In the genomic region with DNA sequence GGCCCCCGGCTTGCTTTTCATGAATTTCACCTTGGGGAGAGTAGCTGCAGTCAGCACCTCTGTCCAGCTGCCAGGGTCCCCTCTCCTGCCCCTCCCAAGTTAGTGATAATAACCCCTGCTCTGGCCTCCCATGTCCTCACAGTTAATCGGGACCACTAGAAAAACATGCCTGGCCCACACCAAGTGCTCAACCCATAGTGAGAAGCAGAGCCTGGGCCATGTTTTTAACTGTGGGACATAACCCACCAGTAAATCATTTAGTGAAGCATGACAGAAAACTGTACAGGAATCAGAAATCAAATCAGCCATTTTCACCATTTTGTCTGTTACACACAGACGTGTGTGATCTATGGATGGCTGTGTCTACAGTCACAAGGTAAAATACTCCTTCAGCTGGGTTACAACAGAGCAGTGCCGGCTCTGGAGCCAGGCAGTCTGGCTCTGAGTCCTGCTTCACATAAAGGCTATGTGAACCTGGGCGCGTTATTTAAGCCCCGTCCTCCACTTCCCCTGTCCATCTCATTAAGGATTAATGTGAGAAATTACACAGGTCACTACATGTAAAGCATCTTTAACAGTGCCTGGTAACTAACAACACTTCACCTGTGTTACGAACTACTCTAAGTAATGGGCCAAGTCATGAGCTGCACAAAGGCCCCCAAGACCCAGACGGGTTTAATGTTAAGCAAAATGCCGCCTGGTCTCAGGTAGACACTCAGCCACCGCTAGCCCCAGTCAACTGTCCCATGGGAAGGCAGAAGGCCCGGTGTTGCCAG, we compare ENCODE assay signal across 13 cellular contexts. TPM values are rescaled to one million over a fixed set of nuclear protein-coding genes. Genes with fewer than 3 reads are reported as not detected.
DNase-seq lines count a peak whose midpoint lies in the region; ATAC-seq, FAIRE-seq and TF ChIP-seq lines count a peak whose summit lies in the region.
"Had no signal": no experiment of that assay in that cellular context is flagged by ENCODE, and none has a peak within 500 bp of the region (broad histone marks: within the 10 kb centered on the region; RNA-seq: fewer than 3 reads in every experiment).

No MANE protein-coding gene starts in this region.

- H2BK120ac ChIP-seq in H9 (ENCODE audit: low read depth, low read length, poor library complexity, severe bottlenecking), result no peak overlapping the region

- H4K20me1 ChIP-seq in H9 (ENCODE audit: control insufficient read depth, insufficient read depth, insufficient read length), result no peaks in the 10 kb centered on the region
- peaks cover 4% of the 10 kb centered on the region for H4K20me1 ChIP-seq in GM12878 (ENCODE audit: control insufficient read depth, insufficient read depth)
- peaks cover 35% of the 10 kb centered on the region for H4K20me1 ChIP-seq in Karpas-422 (ENCODE audit: insufficient read depth, low read depth, low read length)

- H3K27ac ChIP-seq in A549, result peak overlapping the region; percentile 36 to 76; a peak in 3 of 6 replicates
- no peak overlapping the region for H3K27ac ChIP-seq in H9 (ENCODE audit: insufficient read length, low read depth, low read length)
- no peak overlapping the region for H3K27ac ChIP-seq in GM12878 (ENCODE audit: control insufficient read depth, insufficient read depth)
- no peak overlapping the region for H3K27ac ChIP-seq in ovary
- no peak overlapping the region for H3K27ac ChIP-seq in Karpas-422 (ENCODE audit: low read length)

- CTCF ChIA-PET in A549 (lab: Yijun Ruan, JAX) (interaction anchor here (1.4 to 3.4 kb wide), 10 partner anchors 8 to 295 kb away, joined by 3 to 21 read pairs (median 7); partner anchors contain the start of genes ECH1, MRPS12 and SARS2), GM12878 (lab: Yijun Ruan, JAX) (no interaction called here)

- no peak overlapping the region for H3K23ac ChIP-seq in H9 (ENCODE audit: insufficient read length, low read depth, low read length)

- no peak overlapping the region for H4K5ac ChIP-seq in H9 (ENCODE audit: insufficient read length, low read depth, low read length)

- H2BK5ac ChIP-seq in H9 (ENCODE audit: insufficient read length, low read length), result no peak overlapping the region

- peak; percentile 56 for FAIRE-seq in A549 (lab: Jason Lieb, UNC)
- no peak for FAIRE-seq in GM12878 (lab: Jason Lieb, UNC)

- H3K27me3 ChIP-seq in H9 (ENCODE audit: insufficient read depth, low read length), result no peaks in the 10 kb centered on the region
- no peaks in the 10 kb centered on the region for H3K27me3 ChIP-seq in GM12878 (replicated peaks in 1 of 2; ENCODE audit: control insufficient read depth in 2 of 2, insufficient read depth in 2 of 2, low read length in 1 of 2)
- no peaks in the 10 kb centered on the region for H3K27me3 ChIP-seq in mucosa of stomach (ENCODE audit: control insufficient read depth, insufficient read depth, low read length)
- H3K27me3 ChIP-seq in ovary, result no peaks in the 10 kb centered on the region
- no peaks in the 10 kb centered on the region for H3K27me3 ChIP-seq in Karpas-422 (ENCODE audit: low read length)

- no peaks in the 10 kb centered on the region for H3K9me2 ChIP-seq in Karpas-422 (replicated peaks; ENCODE audit: insufficient read depth, low read length)

- H2AK5ac ChIP-seq in H9 (ENCODE audit: insufficient read length, low read length), result no peak overlapping the region

- H3K36me3 Mint-ChIP-seq in H9 (ENCODE audit: insufficient read depth in 1 of 3, low read depth in 3 of 3), result peaks cover 78 to 96% (median 83%) of the 10 kb centered on the region in 3 experiments

- H3K27ac Mint-ChIP-seq in H9, result peak overlapping the region; percentile 36 to 88 (median 57); a peak in 4 of 7 replicates

- H2BK15ac ChIP-seq in H9 (ENCODE audit: low read depth, low read length), result no peak overlapping the region

- no peak overlapping the region for H2BK20ac ChIP-seq in H9 (ENCODE audit: low read depth, low read length, poor library complexity, severe bottlenecking)

- peak overlapping the region; percentile 40 for H3K4me2 ChIP-seq in A549
- no peak overlapping the region for H3K4me2 ChIP-seq in H9 (ENCODE audit: insufficient read depth, insufficient read length, low read length)
- no peak overlapping the region for H3K4me2 ChIP-seq in GM12878 (ENCODE audit: control insufficient read depth, insufficient read depth)
- no peak overlapping the region for H3K4me2 ChIP-seq in Karpas-422 (ENCODE audit: low read depth, low read length, poor library complexity, severe bottlenecking)

- H3K4me1 ChIP-seq in A549 (peaks cover 96% of the 10 kb centered on the region), H9 (ENCODE audit: insufficient read depth, low read length) (no peaks in the 10 kb centered on the region), GM12878 (ENCODE audit: control insufficient read depth, insufficient read depth, low read length) (peaks cover 18% of the 10 kb centered on the region), mucosa of stomach (ENCODE audit: control insufficient read depth, insufficient read depth, low read length) (peaks cover 47% of the 10 kb centered on the region), ovary (ENCODE audit: insufficient read depth) (no peaks in the 10 kb centered on the region), Karpas-422 (ENCODE audit: low read length) (no peaks in the 10 kb centered on the region)

- intact Hi-C loops in GM12878 (cut with micrococcal nuclease; ENCODE audit: unreplicated experiment), result loop anchor here (10.0 kb wide), 2 partner anchors 46 to 294 kb away; no protein-coding TSS in a partner anchor
- intact Hi-C loops in ovary (cut with DNase I), result loop anchor here in 1 of 4 donors (10.0 kb wide), 1 partner anchor 194 kb away; the partner anchor contains the start of gene ACTN4

- no peaks in the 10 kb centered on the region for H3K9me3 ChIP-seq in A549
- no peaks in the 10 kb centered on the region for H3K9me3 ChIP-seq in H9 (ENCODE audit: control insufficient read depth, low read depth, low read length)
- no peaks in the 10 kb centered on the region for H3K9me3 ChIP-seq in GM12878 (replicated peaks; ENCODE audit: control insufficient read depth, insufficient read depth, low read length)
- no peaks in the 10 kb centered on the region for H3K9me3 ChIP-seq in mucosa of stomach (ENCODE audit: control insufficient read depth, low read length)
- no peaks in the 10 kb centered on the region for H3K9me3 ChIP-seq in ovary
- H3K9me3 ChIP-seq in Karpas-422 (ENCODE audit: low read length), result no peaks in the 10 kb centered on the region

- TF ChIP-seq RAD21 in A549 (conservative IDR thresholded peaks at IDR 0.05 in 1 of 2, IDR thresholded peaks at IDR 0.05 in 1 of 2), result no peak
- TF ChIP-seq RAD21 in GM12878 (IDR thresholded peaks at IDR 0.05; ENCODE audit: insufficient read depth, low read depth, low read length), result no peak

- no peak overlapping the region for H3T11ph ChIP-seq in H9 (ENCODE audit: low read length)

- in situ Hi-C loops in GM12878 (cut with MboI), result no loop called here

- no peak for TF ChIP-seq EP300 in A549 (IDR thresholded peaks at IDR 0.05)
- no peak for TF ChIP-seq EP300 in GM12878 (IDR thresholded peaks at IDR 0.05; ENCODE audit: borderline replicate concordance in 1 of 2, control insufficient read depth in 1 of 2, low read depth in 2 of 2, low read length in 2 of 2)
- no peak for TF ChIP-seq EP300 in ovary (IDR thresholded peaks at IDR 0.05)

- no peaks in the 10 kb centered on the region for H3K23me2 ChIP-seq in H9 (ENCODE audit: insufficient read length, low read depth, low read length, poor library complexity, severe bottlenecking)

- RAD21 ChIA-PET in GM12878 (lab: Charles Lee; ENCODE audit: unreplicated experiment), result no interaction called here

- H3K14ac ChIP-seq in H9 (ENCODE audit: insufficient read depth, low read length), result no peak overlapping the region

- TF ChIP-seq POLR2A in A549 (IDR thresholded peaks at IDR 0.05; ENCODE audit: low read length) (no peak), GM12878 (IDR thresholded peaks at IDR 0.05; ENCODE audit: low read depth, low read length) (peak; percentile 48), ovary (IDR thresholded peaks at IDR 0.05) (no peak)

- H3K36me3 ChIP-seq in GM12878 (ENCODE audit: control insufficient read depth in 2 of 2, insufficient read depth in 2 of 2, low read length in 1 of 2) (peaks cover 49 to 67% of the 10 kb centered on the region in 2 experiments), mucosa of stomach (ENCODE audit: control insufficient read depth, insufficient read depth, low read length) (peaks cover 74% of the 10 kb centered on the region), ovary (no peaks in the 10 kb centered on the region), Karpas-422 (ENCODE audit: insufficient read depth, low read length) (peaks cover 65% of the 10 kb centered on the region)

- H4K91ac ChIP-seq in H9 (ENCODE audit: insufficient read length, low read depth, low read length), result no peak overlapping the region

- no peaks in the 10 kb centered on the region; a peak in 1 of 5 replicates for H3K9me3 Mint-ChIP-seq in H9

- no peak overlapping the region for H3K9ac ChIP-seq in H9 (ENCODE audit: extremely low read depth, insufficient read length, low read length)
- no peak overlapping the region for H3K9ac ChIP-seq in GM12878 (ENCODE audit: control insufficient read depth, insufficient read depth, low read length)
- H3K9ac ChIP-seq in mucosa of stomach (ENCODE audit: low read length), result peak overlapping the region; percentile 30
- H3K9ac ChIP-seq in Karpas-422 (ENCODE audit: low read length), result no peak overlapping the region

- H3K4ac ChIP-seq in H9 (ENCODE audit: low read depth, low read length), result no peak overlapping the region

- H3K4me3 Mint-ChIP-seq in H9, result no peak overlapping the region

- H3K79me2 ChIP-seq in H9 (ENCODE audit: insufficient read depth, low read length), result no peaks in the 10 kb centered on the region
- H3K79me2 ChIP-seq in GM12878 (ENCODE audit: control insufficient read depth, insufficient read depth, low read length), result peaks cover 17% of the 10 kb centered on the region
- H3K79me2 ChIP-seq in Karpas-422 (ENCODE audit: low read length), result peaks cover 18% of the 10 kb centered on the region; the same call in 1 of the 2 replicates

- H3K4me1 Mint-ChIP-seq in H9, result peaks cover under 1% of the 10 kb centered on the region in 2 experiments; a peak in 1 of 4 replicates

- no peaks in the 10 kb centered on the region for H3K27me3 Mint-ChIP-seq in H9 (ENCODE audit: low read depth)

- H4K8ac ChIP-seq in H9 (replicated peaks; ENCODE audit: insufficient read length, low read depth, low read length), result no peak overlapping the region

- no peak overlapping the region for H2AFZ ChIP-seq in H9 (ENCODE audit: low read length)
- no peak overlapping the region for H2AFZ ChIP-seq in GM12878 (ENCODE audit: control insufficient read depth, low read depth, low read length)
- H2AFZ ChIP-seq in Karpas-422 (ENCODE audit: low read length), result no peak overlapping the region

- no peak for DNase-seq in A549 (ENCODE audit: low read depth in 1 of 2, low spot score in 1 of 2)
- no peak for DNase-seq in H9
- DNase-seq in GM12878 (ENCODE audit: low read depth, low spot score), result no peak
- DNase-seq in ovary, result no peak
- DNase-seq in Karpas-422, result no peak
- DNase-seq in AG08396 (ENCODE audit: low spot score), result no peak
- DNase-seq in epidermal melanocyte (ENCODE audit: insufficient read length, low spot score), result no peak
- DNase-seq: cerebellar nuclear complex, NCI-H2081 treated with DMSO at 0.1 percent for 48 hours, SIG-M5 had no signal

- BruUV-seq in GM12878 (replicated peaks; lab: Mats Ljungman, UMichigan), result no TSS peak

- H3K56ac ChIP-seq in H9 (ENCODE audit: insufficient read length, low read depth, low read length), result no peak overlapping the region

- H3K79me1 ChIP-seq in H9 (ENCODE audit: insufficient read depth, low read depth, low read length, poor library complexity, severe bottlenecking), result no peaks in the 10 kb centered on the region

- 93% methylated on average over 12 of the region's 12 CpGs for WGBS in A549 (ENCODE audit: missing lambda C conversion rate)
- WGBS in H9 (ENCODE audit: extremely low coverage, insufficient read length, low lambda C conversion rate), result no CpG with 5 or more reads among the region's 12 CpGs
- over 99% methylated on average over 12 of the region's 12 CpGs for WGBS in GM12878 (ENCODE audit: insufficient coverage, insufficient replicate concordance, low lambda C conversion rate, missing lambda C conversion rate)
- WGBS in ovary, 3 donors, result 81 to 82% (median 82%) methylated on average over 12 of the region's 12 CpGs

- POLR2A ChIA-PET in A549 (lab: Yijun Ruan, JAX), result interaction anchor here (0.7 to 6.5 kb wide), 7 partner anchors 8 to 191 kb away, joined by 3 to 62 read pairs (median 5); partner anchors contain the start of genes ACTN4, ECH1, HNRNPL and NFKBIB
- POLR2A ChIA-PET in GM12878 (lab: Charles Lee), result no interaction called here

- no peak for TF ChIP-seq CTCF in A549 (IDR thresholded peaks at IDR 0.05)
- no peak for TF ChIP-seq CTCF in H9 (conservative IDR thresholded peaks at IDR 0.05)
- TF ChIP-seq CTCF in GM12878 (IDR thresholded peaks at IDR 0.05 in 2 of 3, conservative IDR thresholded peaks at IDR 0.05 in 1 of 3; ENCODE audit: control insufficient read depth in 2 of 3, extremely low read depth in 1 of 3, insufficient read depth in 1 of 3, low read depth in 3 of 3, low read length in 3 of 3), result no peak
- no peak for TF ChIP-seq CTCF in ovary (IDR thresholded peaks at IDR 0.05)

- ATAC-seq in A549, result no peak
- ATAC-seq in GM12878, result no peak

- H3K18ac ChIP-seq in H9 (ENCODE audit: insufficient read length, low read depth, low read length), result no peak overlapping the region

- SMC1A ChIA-PET in GM12878 (lab: Charles Lee; ENCODE audit: uncharacterized antibody, unreplicated experiment), result no interaction called here

- H2BK12ac ChIP-seq in H9 (ENCODE audit: insufficient read length, low read depth, low read length), result no peak overlapping the region

- no peak overlapping the region for H3K4me3 ChIP-seq in A549
- H3K4me3 ChIP-seq in GM12878, result no peak overlapping the region
- H3K4me3 ChIP-seq in mucosa of stomach (ENCODE audit: low read length), result no peak overlapping the region
- H3K4me3 ChIP-seq in ovary, result no peak overlapping the region
- H3K4me3 ChIP-seq in Karpas-422 (ENCODE audit: low read length), result no peak overlapping the region

RNA-seq across cellular contexts. Expression of gene ECH1, which starts 7.6 kb away (rescaled TPM):
- polyA plus RNA-seq in A549 (2011; rRNA removed) (383 and 431 TPM in 2 replicates), A549 (2017; fragmentation: RNase III; extraction: RNeasy Plus Mini Kit Qiagen cat#74134 plus additional on column Dnase treatment) (393 to 394 TPM (median 394 TPM) in 3 replicates), GM12878 (2011; rRNA removed) (114 and 139 TPM in 2 replicates), GM12878 (2014; fragmentation: Illumina TruSeq; extraction: Trizol) (147 and 214 TPM in 2 replicates), GM12878 (2014; fragmentation: Nextera tagmentation; extraction: Ambion mirVana) (100 to 1,000 TPM; 104 to 109 TPM), GM12878 (2014; rRNA removed) (284 and 385 TPM in 2 replicates), GM12878 (2016; fragmentation: Nextera tagmentation; extraction: Ambion mirVana) (100 to 1,000 TPM; 248 to 270 TPM), ovary (100 to 1,000 TPM; 202 to 243 TPM)
- polyA plus RNA-seq in A549 (2012; cell fraction: cytosol; rRNA removed), result 437 and 495 TPM in 2 replicates
- 459 and 460 TPM in 2 replicates for polyA plus RNA-seq in A549 (2012; cell fraction: nucleus; rRNA removed)
- 166 and 194 TPM in 2 replicates for polyA minus RNA-seq in A549 (2011; rRNA and poly(A)+ RNA removed)
- total RNA-seq in H9 (2021) (141 and 145 TPM in 2 replicates), GM12878 (2014; rRNA removed) (92.4 and 121 TPM in 2 replicates), GM12878 (2014; rRNA removed; fragmentation: Illumina TruSeq; extraction: Trizol) (135 and 138 TPM in 2 replicates), GM12878 (2021) (164 and 165 TPM in 2 replicates), ovary (100 to 1,000 TPM in 5 of 7 donors, 10 to 100 TPM in 2; 67.6 to 146 (median 113) TPM)
- 22.0 and 23.9 TPM in 2 replicates for total RNA-seq in GM12878 (2013; cell fraction: nucleolus; rRNA removed)
- polyA plus RNA-seq in GM12878 (2011; ENCODE audit: low read depth), result 287 TPM
- 188 and 226 TPM in 2 replicates for polyA plus RNA-seq in GM12878 (2011; cell fraction: cytosol; rRNA removed)
- polyA plus RNA-seq in GM12878 (2011; cell fraction: nucleus; rRNA removed), result 151 and 189 TPM in 2 replicates
- polyA plus RNA-seq in GM12878 (2012), result 228 and 402 TPM in 2 replicates
- polyA minus RNA-seq in GM12878 (2011; rRNA and poly(A)+ RNA removed), result 79.9 and 129 TPM in 2 replicates
- polyA minus RNA-seq in GM12878 (2011; cell fraction: cytosol; rRNA and poly(A)+ RNA removed), result 35.9 and 40.2 TPM in 2 replicates
- 34.5 and 48.4 TPM in 2 replicates for polyA minus RNA-seq in GM12878 (2011; cell fraction: nucleus; rRNA and poly(A)+ RNA removed)
- 150 and 162 TPM in 2 replicates for total RNA-seq in Karpas-422 (2014; rRNA removed; shearing (Covaris generic); ENCODE audit: low replicate concordance)

RNA-seq across cellular contexts. Expression of gene HNRNPL, which starts 10.6 kb away (rescaled TPM):
- polyA plus RNA-seq in A549 (2011; rRNA removed), result 440 and 487 TPM in 2 replicates
- polyA plus RNA-seq in A549 (2012; cell fraction: cytosol; rRNA removed), result 346 and 419 TPM in 2 replicates
- polyA plus RNA-seq in A549 (2012; cell fraction: nucleus; rRNA removed), result 557 and 713 TPM in 2 replicates
- 372 to 383 TPM (median 380 TPM) in 3 replicates for polyA plus RNA-seq in A549 (2017; fragmentation: RNase III; extraction: RNeasy Plus Mini Kit Qiagen cat#74134 plus additional on column Dnase treatment)
- 477 and 485 TPM in 2 replicates for polyA minus RNA-seq in A549 (2011; rRNA and poly(A)+ RNA removed)
- 704 and 710 TPM in 2 replicates for total RNA-seq in H9 (2021)
- total RNA-seq in GM12878 (2013; cell fraction: nucleolus; rRNA removed), result 172 and 179 TPM in 2 replicates
- 319 and 322 TPM in 2 replicates for total RNA-seq in GM12878 (2014; rRNA removed)
- 240 and 248 TPM in 2 replicates for total RNA-seq in GM12878 (2014; rRNA removed; fragmentation: Illumina TruSeq; extraction: Trizol)
- 512 and 523 TPM in 2 replicates for total RNA-seq in GM12878 (2021)
- 220 TPM for polyA plus RNA-seq in GM12878 (2011; ENCODE audit: low read depth)
- 278 and 395 TPM in 2 replicates for polyA plus RNA-seq in GM12878 (2011; rRNA removed)
- polyA plus RNA-seq in GM12878 (2011; cell fraction: cytosol; rRNA removed), result 272 and 344 TPM in 2 replicates
- polyA plus RNA-seq in GM12878 (2011; cell fraction: nucleus; rRNA removed), result 447 and 512 TPM in 2 replicates
- 258 and 326 TPM in 2 replicates for polyA plus RNA-seq in GM12878 (2012)
- polyA plus RNA-seq in GM12878 (2014; fragmentation: Illumina TruSeq; extraction: Trizol), result 416 and 440 TPM in 2 replicates
- polyA plus RNA-seq in GM12878 (2014; fragmentation: Nextera tagmentation; extraction: Ambion mirVana), result 10 to 100 TPM; 32.5 to 92.5 TPM
- 241 and 268 TPM in 2 replicates for polyA plus RNA-seq in GM12878 (2014; rRNA removed)
- 100 to 1,000 TPM; 294 to 346 TPM for polyA plus RNA-seq in GM12878 (2016; fragmentation: Nextera tagmentation; extraction: Ambion mirVana)
- 348 and 368 TPM in 2 replicates for polyA minus RNA-seq in GM12878 (2011; rRNA and poly(A)+ RNA removed)
- polyA minus RNA-seq in GM12878 (2011; cell fraction: cytosol; rRNA and poly(A)+ RNA removed), result 150 and 190 TPM in 2 replicates
- 92.8 and 152 TPM in 2 replicates for polyA minus RNA-seq in GM12878 (2011; cell fraction: nucleus; rRNA and poly(A)+ RNA removed)
- 100 to 1,000 TPM; 110 to 282 (median 230) TPM for total RNA-seq in ovary
- polyA plus RNA-seq in ovary, result 100 to 1,000 TPM; 152 to 284 TPM
- 212 and 217 TPM in 2 replicates for total RNA-seq in Karpas-422 (2014; rRNA removed; shearing (Covaris generic); ENCODE audit: low replicate concordance)

RNA-seq across cellular contexts. Expression of gene LGALS4, which starts 26.4 kb away (rescaled TPM):
- polyA plus RNA-seq in A549 (2011; rRNA removed) (2.5 and 3.3 TPM in 2 replicates), A549 (2017; fragmentation: RNase III; extraction: RNeasy Plus Mini Kit Qiagen cat#74134 plus additional on column Dnase treatment) (0.38 to 0.94 TPM (median 0.84 TPM) in 3 replicates), GM12878 (2011; rRNA removed) (0.27 and 0.35 TPM in 2 replicates), GM12878 (2014; fragmentation: Illumina TruSeq; extraction: Trizol) (0.24 TPM in 1 of 2 replicates, not detected in the other), GM12878 (2014; fragmentation: Nextera tagmentation; extraction: Ambion mirVana) (under 1 TPM in 1 of 2 experiments, not detected in 1; 0.15 TPM), GM12878 (2014; rRNA removed) (0.06 and 0.13 TPM in 2 replicates), GM12878 (2016; fragmentation: Nextera tagmentation; extraction: Ambion mirVana) (under 1 TPM in 1 of 2 experiments, not detected in 1; 0.28 TPM), ovary (1 to 10 TPM in 1 of 2 donors, under 1 TPM in 1; 0.80 to 1.4 TPM)
- 0.87 and 1.2 TPM in 2 replicates for polyA plus RNA-seq in A549 (2012; cell fraction: cytosol; rRNA removed)
- 4.4 and 6.3 TPM in 2 replicates for polyA plus RNA-seq in A549 (2012; cell fraction: nucleus; rRNA removed)
- 1.7 and 2.4 TPM in 2 replicates for polyA minus RNA-seq in A549 (2011; rRNA and poly(A)+ RNA removed)
- total RNA-seq in H9 (2021) (0.37 and 0.68 TPM in 2 replicates), GM12878 (2014; rRNA removed) (0.44 TPM in 1 of 2 replicates, not detected in the other), GM12878 (2014; rRNA removed; fragmentation: Illumina TruSeq; extraction: Trizol) (not detected in 2 replicates), GM12878 (2021) (2.1 and 2.7 TPM in 2 replicates), ovary (1 to 10 TPM in 4 of 7 donors, under 1 TPM in 3; 0.57 to 7.4 (median 2.2) TPM)
- total RNA-seq in GM12878 (2013; cell fraction: nucleolus; rRNA removed), result 0.71 and 0.75 TPM in 2 replicates
- not detected for polyA plus RNA-seq in GM12878 (2011; ENCODE audit: low read depth)
- polyA plus RNA-seq in GM12878 (2011; cell fraction: cytosol; rRNA removed), result 0.09 and 0.25 TPM in 2 replicates
- 1.4 and 1.9 TPM in 2 replicates for polyA plus RNA-seq in GM12878 (2011; cell fraction: nucleus; rRNA removed)
- 0.17 and 0.46 TPM in 2 replicates for polyA plus RNA-seq in GM12878 (2012)
- 0.72 and 1.3 TPM in 2 replicates for polyA minus RNA-seq in GM12878 (2011; rRNA and poly(A)+ RNA removed)
- not detected in 2 replicates for polyA minus RNA-seq in GM12878 (2011; cell fraction: cytosol; rRNA and poly(A)+ RNA removed)
- polyA minus RNA-seq in GM12878 (2011; cell fraction: nucleus; rRNA and poly(A)+ RNA removed), result 0.24 and 0.29 TPM in 2 replicates
- 0.52 and 1.4 TPM in 2 replicates for total RNA-seq in Karpas-422 (2014; rRNA removed; shearing (Covaris generic); ENCODE audit: low replicate concordance)

RNA-seq across cellular contexts. Expression of gene RINL, which starts 38.9 kb away (rescaled TPM):
- polyA plus RNA-seq in A549 (2011; rRNA removed) (6.3 and 6.6 TPM in 2 replicates), A549 (2017; fragmentation: RNase III; extraction: RNeasy Plus Mini Kit Qiagen cat#74134 plus additional on column Dnase treatment) (2.9 to 3.5 TPM (median 3.1 TPM) in 3 replicates), GM12878 (2011; rRNA removed) (44.4 and 64.2 TPM in 2 replicates), GM12878 (2014; fragmentation: Illumina TruSeq; extraction: Trizol) (29.7 and 36.4 TPM in 2 replicates), GM12878 (2014; fragmentation: Nextera tagmentation; extraction: Ambion mirVana) (10 to 100 TPM; 14.5 to 16.3 TPM), GM12878 (2014; rRNA removed) (54.8 and 62.4 TPM in 2 replicates), GM12878 (2016; fragmentation: Nextera tagmentation; extraction: Ambion mirVana) (10 to 100 TPM; 46.3 to 48.9 TPM), ovary (1 to 10 TPM; 2.3 to 3.4 TPM)
- 3.6 and 3.7 TPM in 2 replicates for polyA plus RNA-seq in A549 (2012; cell fraction: cytosol; rRNA removed)
- polyA plus RNA-seq in A549 (2012; cell fraction: nucleus; rRNA removed), result 2.1 and 2.8 TPM in 2 replicates
- polyA minus RNA-seq in A549 (2011; rRNA and poly(A)+ RNA removed), result 4.3 and 5.2 TPM in 2 replicates
- total RNA-seq in H9 (2021) (6.4 and 7.3 TPM in 2 replicates), GM12878 (2014; rRNA removed) (50.8 and 55.1 TPM in 2 replicates), GM12878 (2014; rRNA removed; fragmentation: Illumina TruSeq; extraction: Trizol) (35.6 and 37.8 TPM in 2 replicates), GM12878 (2021) (51.3 and 54.9 TPM in 2 replicates), ovary (1 to 10 TPM; 1.1 to 4.7 (median 2.6) TPM)
- total RNA-seq in GM12878 (2013; cell fraction: nucleolus; rRNA removed), result 42.0 and 48.1 TPM in 2 replicates
- 13.3 TPM for polyA plus RNA-seq in GM12878 (2011; ENCODE audit: low read depth)
- polyA plus RNA-seq in GM12878 (2011; cell fraction: cytosol; rRNA removed), result 67.4 and 81.2 TPM in 2 replicates
- polyA plus RNA-seq in GM12878 (2011; cell fraction: nucleus; rRNA removed), result 88.4 and 106 TPM in 2 replicates
- polyA plus RNA-seq in GM12878 (2012), result 33.6 and 41.0 TPM in 2 replicates
- polyA minus RNA-seq in GM12878 (2011; rRNA and poly(A)+ RNA removed), result 30.0 and 57.5 TPM in 2 replicates
- 15.6 and 23.4 TPM in 2 replicates for polyA minus RNA-seq in GM12878 (2011; cell fraction: cytosol; rRNA and poly(A)+ RNA removed)
- polyA minus RNA-seq in GM12878 (2011; cell fraction: nucleus; rRNA and poly(A)+ RNA removed), result 32.0 and 54.9 TPM in 2 replicates
- 69.3 and 77.5 TPM in 2 replicates for total RNA-seq in Karpas-422 (2014; rRNA removed; shearing (Covaris generic); ENCODE audit: low replicate concordance)

RNA-seq across cellular contexts. Expression of gene LGALS7B, which starts 50.2 kb away (rescaled TPM):
- 0.27 TPM in 1 of 2 replicates, not detected in the other for polyA plus RNA-seq in A549 (2011; rRNA removed)
- polyA plus RNA-seq in A549 (2012; cell fraction: cytosol; rRNA removed), result 0.25 and 0.38 TPM in 2 replicates
- polyA plus RNA-seq in A549 (2012; cell fraction: nucleus; rRNA removed), result 0.29 TPM in 1 of 2 replicates, not detected in the other
- polyA plus RNA-seq in A549 (2017; fragmentation: RNase III; extraction: RNeasy Plus Mini Kit Qiagen cat#74134 plus additional on column Dnase treatment), result not detected in 3 replicates
- polyA minus RNA-seq in A549 (2011; rRNA and poly(A)+ RNA removed), result not detected in 2 replicates
- 0.90 and 1.4 TPM in 2 replicates for total RNA-seq in H9 (2021)
- not detected in 2 replicates for total RNA-seq in GM12878 (2013; cell fraction: nucleolus; rRNA removed)
- not detected in 2 replicates for total RNA-seq in GM12878 (2014; rRNA removed)
- total RNA-seq in GM12878 (2014; rRNA removed; fragmentation: Illumina TruSeq; extraction: Trizol), result not detected in 2 replicates
- total RNA-seq in GM12878 (2021), result not detected in 2 replicates
- not detected for polyA plus RNA-seq in GM12878 (2011; ENCODE audit: low read depth)
- polyA plus RNA-seq in GM12878 (2011; rRNA removed), result not detected in 2 replicates
- not detected in 2 replicates for polyA plus RNA-seq in GM12878 (2011; cell fraction: cytosol; rRNA removed)
- polyA plus RNA-seq in GM12878 (2011; cell fraction: nucleus; rRNA removed), result not detected in 2 replicates
- polyA plus RNA-seq in GM12878 (2012), result not detected in 2 replicates
- polyA plus RNA-seq in GM12878 (2014; fragmentation: Illumina TruSeq; extraction: Trizol), result not detected in 2 replicates
- polyA plus RNA-seq in GM12878 (2014; fragmentation: Nextera tagmentation; extraction: Ambion mirVana), result not detected
- not detected in 2 replicates for polyA plus RNA-seq in GM12878 (2014; rRNA removed)
- not detected for polyA plus RNA-seq in GM12878 (2016; fragmentation: Nextera tagmentation; extraction: Ambion mirVana)
- polyA minus RNA-seq in GM12878 (2011; rRNA and poly(A)+ RNA removed), result not detected in 2 replicates
- polyA minus RNA-seq in GM12878 (2011; cell fraction: cytosol; rRNA and poly(A)+ RNA removed), result not detected in 2 replicates
- not detected in 2 replicates for polyA minus RNA-seq in GM12878 (2011; cell fraction: nucleus; rRNA and poly(A)+ RNA removed)
- total RNA-seq in ovary, result not detected
- not detected for polyA plus RNA-seq in ovary
- not detected in 2 replicates for total RNA-seq in Karpas-422 (2014; rRNA removed; shearing (Covaris generic); ENCODE audit: low replicate concordance)
- total RNA-seq: HT-29, mononuclear cell had no signal

Comparison
In these comparisons a context has a peak if more than half of its experiments do, and no peak if none do; other contexts are left out.
1. H3K27ac ChIP-seq: peak in A549 (2 of 2); none in H9 (single experiment), GM12878 (single experiment), ovary (0 of 2) and Karpas-422 (single experiment).
2. Of the 24 proteins assayed by ChIP-seq in both GM12878 and A549: peak only in GM12878: POLR2A; only in A549: MAX and POLR2AphosphoS2; in both: none; in neither: 21.